In genomic region chr2:69041214-69041613, GRCh38 we compare ENCODE assay signal across 19 cellular contexts. TPM values are rescaled to one million over a fixed set of nuclear protein-coding genes. Genes with fewer than 3 reads are reported as not detected.
"Had no signal": no experiment of that assay in that cellular context is flagged by ENCODE, and none has a peak within 500 bp of the region (broad histone marks: within the 10 kb centered on the region; RNA-seq: fewer than 3 reads in every experiment).

No MANE protein-coding gene starts in this region.

- ATAC-seq: activated CD4-positive, CD25-positive, alpha-beta regulatory T cell treated with anti-CD3 and anti-CD28 coated beads, Interleukin-2, amount 50 U/mL, for 24 hours; activated CD8-positive, alpha-beta T cell treated with anti-CD3 and anti-CD28 coated beads, Interleukin-2, amount 10 ng/mL, durations not matched to agents 7 days and 5 days; activated naive CD4-positive, alpha-beta T cell treated with anti-CD3 and anti-CD28 coated beads, Interleukin-2, amount 50 U/mL, for 72 hours; natural killer cell treated with Interleukin-12 subunit alpha and Interleukin-12 subunit beta and Interleukin-15 and Interleukin-18, amount 100 ng/mL, for 72 hours; stimulated activated naive CD8-positive, alpha-beta T cell treated with anti-CD3 and anti-CD28 coated beads, Interleukin-15, Interleukin-2, amounts not matched to agents 100 U/mL and 50 U/mL, for 24 hours; T-cell had no signal

- FAIRE-seq: bronchial epithelial cell, endometrium had no signal

- H3K9me3 ChIP-seq: adrenal gland, tibial nerve had no signal

- DNase-seq: activated CD4-positive, alpha-beta T cell treated with anti-CD3 and anti-CD28 coated beads, Interleukin-2, amount 10 ng/mL, durations not matched to agents 7 days and 5 days; activated CD8-positive, alpha-beta T cell treated with anti-CD3 and anti-CD28 coated beads, Interleukin-2, amount 10 ng/mL, durations not matched to agents 7 days and 5 days; adrenal gland; cerebellar nuclear complex; effector CD4-positive, alpha-beta T cell; immature natural killer cell; kidney glomerular epithelial cell; retina; stimulated activated CD4-positive, alpha-beta T cell treated with anti-CD3 and anti-CD28 coated beads, Interleukin-12 subunit alpha, Interleukin-12 subunit beta, amount 100 ng/mL, for 4 hours; stimulated activated CD4-positive, alpha-beta T cell treated with anti-CD3 and anti-CD28 coated beads, Interleukin-4, amount 100 ng/mL, for 4 hours; stimulated activated naive CD8-positive, alpha-beta T cell treated with anti-CD3 and anti-CD28 coated beads, Interleukin-15, Interleukin-2, amounts not matched to agents 100 U/mL and 50 U/mL, for 24 hours; T-cell had no signal

- H3K27ac ChIP-seq: adrenal gland, VCaP had no signal

- H3K27me3 ChIP-seq: adrenal gland, tibial nerve had no signal

- H3K4me1 ChIP-seq: adrenal gland had no signal

- H3K4me3 ChIP-seq: adrenal gland, tibial nerve had no signal

RNA-seq across cellular contexts. Expression of gene ANTXR1, which starts 28.2 kb away (rescaled TPM):
- total RNA-seq: activated naive CD4-positive, alpha-beta T cell treated with anti-CD3 and anti-CD28 coated beads, Interleukin-2, amount 50 U/mL, for 72 hours had no signal
